In the genomic region with DNA sequence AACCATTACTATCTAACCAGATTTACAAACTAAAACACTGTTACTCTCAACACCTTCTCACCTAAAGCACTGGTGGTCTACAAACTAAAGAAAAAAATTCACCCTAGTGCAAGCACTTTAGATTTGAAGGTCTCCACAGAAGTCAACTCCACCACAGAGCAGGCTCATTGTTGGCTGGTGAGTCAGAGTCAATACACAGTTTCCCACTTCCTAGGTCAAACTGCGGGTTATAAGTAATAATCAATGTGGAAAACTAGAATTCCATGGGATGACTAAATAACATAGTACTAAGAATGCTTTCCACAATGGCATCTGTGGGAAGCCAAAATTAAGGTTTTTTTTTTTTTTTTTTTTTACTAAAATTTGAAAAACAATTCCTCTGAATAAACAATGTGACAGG, we compare ENCODE assay signal across 17 cellular contexts.
DNase-seq lines count a peak whose midpoint lies in the region; ATAC-seq, FAIRE-seq and TF ChIP-seq lines count a peak whose summit lies in the region.
"Had no signal": no experiment of that assay in that cellular context is flagged by ENCODE, and none has a peak within 500 bp of the region (broad histone marks: within the 10 kb centered on the region; RNA-seq: fewer than 3 reads in every experiment).

No MANE protein-coding gene starts in this region.

- H3K27me3 ChIP-seq in keratinocyte (ENCODE audit: control insufficient read depth, extremely low read depth, insufficient read depth, low read length), result no peaks in the 10 kb centered on the region
- H3K27me3 ChIP-seq in tibial artery, result no peaks in the 10 kb centered on the region

- dilution Hi-C loops in keratinocyte (cut with MboI; ENCODE audit: extremely low pct_ligation_motif_present, low sequenced_read_pairs), result no loop called here

- peaks cover 0 to 3% of the 10 kb centered on the region in 2 experiments for H3K36me3 ChIP-seq in keratinocyte (ENCODE audit: control insufficient read depth in 2 of 2, extremely low read depth in 1 of 2, insufficient read depth in 2 of 2, low read length in 2 of 2)
- H3K36me3 ChIP-seq in tibial artery, result no peaks in the 10 kb centered on the region
- H3K36me3 ChIP-seq: thoracic aorta had no signal

- H3K27ac Mint-ChIP-seq in activated naive CD4-positive, alpha-beta T cell treated with anti-CD3 and anti-CD28 coated beads for 36 hours, result no peak overlapping the region
- H3K27ac Mint-ChIP-seq: endodermal cell; natural killer cell treated with Interleukin-12 subunit alpha and Interleukin-12 subunit beta and Interleukin-15 and Interleukin-18, amount 100 ng/mL, for 72 hours; WTC11 had no signal

- H3K27ac ChIP-seq in keratinocyte (ENCODE audit: control insufficient read depth, insufficient read depth, low read length) (peak overlapping the region; percentile 80), tibial artery (no peak overlapping the region)

- H2AFZ ChIP-seq in keratinocyte (ENCODE audit: control insufficient read depth, low read length), result no peak overlapping the region

- peak overlapping the region in 1 of 3 experiments; percentile 10 for H3K4me3 ChIP-seq in keratinocyte (ENCODE audit: control insufficient read depth in 2 of 3, extremely low read depth in 1 of 3, insufficient read depth in 2 of 3, low read depth in 1 of 3, low read length in 3 of 3)
- no peak overlapping the region for H3K4me3 ChIP-seq in tibial artery
- H3K4me3 ChIP-seq: skin epidermis, thoracic aorta had no signal

- no peaks in the 10 kb centered on the region for H3K9me3 Mint-ChIP-seq in activated naive CD4-positive, alpha-beta T cell treated with anti-CD3 and anti-CD28 coated beads for 36 hours
- H3K9me3 Mint-ChIP-seq: endodermal cell, WTC11 had no signal

- TF ChIP-seq CTCF in keratinocyte (optimal IDR thresholded peaks at IDR 0.05 in 1 of 3, IDR thresholded peaks at IDR 0.05 in 1 of 3, conservative IDR thresholded peaks at IDR 0.05 in 1 of 3; ENCODE audit: extremely low read depth in 1 of 3, insufficient read depth in 2 of 3, low read length in 3 of 3), result no peak
- TF ChIP-seq CTCF in tibial artery (IDR thresholded peaks at IDR 0.05), result no peak

- peak overlapping the region; percentile 54 for H3K4me2 ChIP-seq in keratinocyte (ENCODE audit: control insufficient read depth, extremely low read depth, insufficient read depth, low read depth, low read length)

- intact Hi-C loops in activated naive CD4-positive, alpha-beta T cell treated with anti-CD3 and anti-CD28 coated beads for 36 hours (cut with micrococcal nuclease), result no loop called here
- intact Hi-C loops in tibial artery (cut with DNase I; ENCODE audit: low total_unique reads), result loop anchor here (10.0 kb wide), 2 partner anchors 55 to 175 kb away; no protein-coding TSS in a partner anchor

- no peak overlapping the region for H3K9ac ChIP-seq in keratinocyte (ENCODE audit: control insufficient read depth, extremely low read depth, insufficient read depth, low read length)

- no peaks in the 10 kb centered on the region for H3K4me1 Mint-ChIP-seq in activated naive CD4-positive, alpha-beta T cell treated with anti-CD3 and anti-CD28 coated beads for 36 hours (ENCODE audit: low read depth)

- H4K20me1 ChIP-seq in keratinocyte (ENCODE audit: control insufficient read depth, extremely low read depth, insufficient read depth, low read length), result no peaks in the 10 kb centered on the region

- FAIRE-seq in keratinocyte (lab: Jason Lieb, UNC), result peak; percentile 90
- FAIRE-seq: A204.1 had no signal

- no peaks in the 10 kb centered on the region for H3K9me3 ChIP-seq in keratinocyte (ENCODE audit: control insufficient read depth, low read depth, low read length)
- H3K9me3 ChIP-seq in tibial artery, result no peaks in the 10 kb centered on the region
- H3K9me3 ChIP-seq: thoracic aorta had no signal

- H3K36me3 Mint-ChIP-seq in activated naive CD4-positive, alpha-beta T cell treated with anti-CD3 and anti-CD28 coated beads for 36 hours (ENCODE audit: low read depth), result no peaks in the 10 kb centered on the region
- H3K36me3 Mint-ChIP-seq: WTC11 had no signal

- H3K4me3 Mint-ChIP-seq in activated naive CD4-positive, alpha-beta T cell treated with anti-CD3 and anti-CD28 coated beads for 36 hours, result no peak overlapping the region
- H3K4me3 Mint-ChIP-seq: endodermal cell; natural killer cell treated with Interleukin-12 subunit alpha and Interleukin-12 subunit beta and Interleukin-15 and Interleukin-18, amount 100 ng/mL, for 72 hours; WTC11 had no signal

- CTCF ChIA-PET in activated naive CD4-positive, alpha-beta T cell treated with anti-CD3 and anti-CD28 coated beads for 36 hours (lab: Charles Lee), result interaction anchor here (0.6 kb wide), 1 partner anchor 125 kb away, joined by 4 read pairs; no protein-coding TSS in a partner anchor

- H3K4me1 ChIP-seq in keratinocyte (ENCODE audit: control insufficient read depth, extremely low read depth, insufficient read depth, low read length) (peaks cover 78% of the 10 kb centered on the region), tibial artery (peaks cover 0 to 50% (median 13%) of the 10 kb centered on the region in 4 donors)

- no peaks in the 10 kb centered on the region for H3K9me1 ChIP-seq in keratinocyte (ENCODE audit: control insufficient read depth, extremely low read depth, insufficient read depth, low read length)

- ATAC-seq in HG02571 (IDR thresholded peaks at IDR 0.05; ENCODE audit: unreplicated experiment), result no peak
- ATAC-seq: natural killer cell treated with Interleukin-12 subunit alpha and Interleukin-12 subunit beta and Interleukin-15 and Interleukin-18, amount 100 ng/mL, for 72 hours; WTC11 had no signal

- H3K79me2 ChIP-seq in keratinocyte (ENCODE audit: control insufficient read depth, insufficient read depth, low read length), result peaks cover 33% of the 10 kb centered on the region

- H3K27me3 Mint-ChIP-seq in activated naive CD4-positive, alpha-beta T cell treated with anti-CD3 and anti-CD28 coated beads for 36 hours (ENCODE audit: low read depth), result no peaks in the 10 kb centered on the region
- H3K27me3 Mint-ChIP-seq: natural killer cell treated with Interleukin-12 subunit alpha and Interleukin-12 subunit beta and Interleukin-15 and Interleukin-18, amount 100 ng/mL, for 72 hours had no signal

- DNase-seq in A172 (ENCODE audit: low spot score) (peak; percentile 71), HK-2 (ENCODE audit: unreplicated experiment) (peak; percentile 42), astrocyte of the hippocampus (ENCODE audit: low read depth, low spot score) (peak; percentile 75), keratinocyte (ENCODE audit: low read depth, low spot score) (no peak), NOMO-1 treated with dmso at 0.1 percent for 144 hours (lab: John Stamatoyannopoulos, UW; ENCODE audit: unreplicated experiment) (no peak), tibial artery (no peak)
- no peak for DNase-seq in activated naive CD4-positive, alpha-beta T cell treated with anti-CD3 and anti-CD28 coated beads for 36 hours
- DNase-seq: activated CD8-positive, alpha-beta memory T cell treated with anti-CD3 and anti-CD28 coated beads, Interleukin-2, amount 50 U/mL, for 4 hours; DMS79 treated with DMSO at 0.1 percent for 48 hours; endodermal cell; NCI-H526 had no signal

Comparison
In these comparisons a context has a peak if more than half of its experiments do, and no peak if none do; other contexts are left out.
1. DNase-seq: peak in A172 (single experiment), HK-2 (single experiment) and astrocyte of the hippocampus (single experiment); none in keratinocyte (single experiment), NOMO-1 treated with dmso at 0.1 percent for 144 hours (single experiment), activated naive CD4-positive, alpha-beta T cell treated with anti-CD3 and anti-CD28 coated beads for 36 hours (single experiment) and tibial artery (0 of 2).